14 cellular contexts compared by ENCODE assay signal in genomic region chr15:64846246-64846645, GRCh38. TPM values are rescaled to one million over a fixed set of nuclear protein-coding genes. Genes with fewer than 3 reads are reported as not detected.
DNase-seq lines count a peak whose midpoint lies in the region; ATAC-seq and TF ChIP-seq lines count a peak whose summit lies in the region.
"Had no signal": no experiment of that assay in that cellular context is flagged by ENCODE, and none has a peak within 500 bp of the region (broad histone marks: within the 10 kb centered on the region; RNA-seq: fewer than 3 reads in every experiment).

No MANE protein-coding gene starts in this region.

- H3K36me3 Mint-ChIP-seq in HFFc6 (ENCODE audit: low read depth): peaks cover 20% of the 10 kb centered on the region
- peaks cover 88% of the 10 kb centered on the region for H3K36me3 Mint-ChIP-seq in activated T-helper 17 cell treated with anti-CD3 and anti-CD28 coated beads, Interleukin-2, amount 50 U/mL, for 72 hours (ENCODE audit: low read depth)
- no peaks in the 10 kb centered on the region for H3K36me3 Mint-ChIP-seq in MCF 10A (ENCODE audit: insufficient read depth, unreplicated experiment)

- peak overlapping the region in 2 of 5 donors; percentile 65 to 78 for H3K9ac ChIP-seq in subcutaneous abdominal adipose tissue (ENCODE audit: low read length in 5 of 5)
- H3K9ac ChIP-seq: SK-N-SH had no signal

- H3K4me1 Mint-ChIP-seq in HFFc6 (ENCODE audit: low read depth): peaks cover 63% of the 10 kb centered on the region
- peaks cover 34% of the 10 kb centered on the region for H3K4me1 Mint-ChIP-seq in activated T-helper 17 cell treated with anti-CD3 and anti-CD28 coated beads, Interleukin-2, amount 50 U/mL, for 72 hours
- H3K4me1 Mint-ChIP-seq in MCF 10A (ENCODE audit: insufficient read depth, unreplicated experiment): peaks cover 20% of the 10 kb centered on the region

- POLR2A ChIA-PET in MCF 10A (lab: Yijun Ruan, JAX): no interaction called here

- CTCF ChIA-PET in MCF 10A (lab: Yijun Ruan, JAX): no interaction called here

- DNase-seq in HFFc6 (no peak), MCF 10A (ENCODE audit: unreplicated experiment) (no peak), RPMI8226 (no peak)
- DNase-seq: activated CD4-positive, alpha-beta T cell treated with anti-CD3 and anti-CD28 coated beads for 1 hour; activated gamma-delta T cell treated with Interleukin-2 at 50 U/mL for 16 hours; cerebellar nuclear complex; NCI-H1436; NCI-H748 treated with DMSO at 0.1 percent for 48 hours; SK-N-SH had no signal

- no peaks in the 10 kb centered on the region for H3K9me3 ChIP-seq in subcutaneous abdominal adipose tissue (ENCODE audit: control insufficient read depth in 5 of 5, low read length in 5 of 5)
- H3K9me3 ChIP-seq: SK-N-SH had no signal

- no TSS peak for BruUV-seq in MCF 10A (replicated peaks; lab: Mats Ljungman, UMichigan)

- peaks cover 25 to 83% (median 73%) of the 10 kb centered on the region in 5 donors for H3K4me1 ChIP-seq in subcutaneous abdominal adipose tissue (ENCODE audit: control insufficient read depth in 5 of 5, insufficient read depth in 5 of 5, low read length in 5 of 5)

- H3K4me3 ChIP-seq in subcutaneous abdominal adipose tissue (ENCODE audit: low read depth in 1 of 5, low read length in 5 of 5): peak overlapping the region in 4 of 5 donors; percentile 94 to 96 (median 95)

- no peak for ATAC-seq in activated T-helper 17 cell treated with anti-CD3 and anti-CD28 coated beads, Interleukin-2, amount 50 U/mL, for 72 hours (replicated peaks)
- ATAC-seq in activated CD4-positive, CD25-positive, alpha-beta regulatory T cell treated with anti-CD3 and anti-CD28 coated beads, Interleukin-2, amount 50 U/mL, for 24 hours: no peak
- no peak for ATAC-seq in GM19351 (IDR thresholded peaks at IDR 0.05; ENCODE audit: unreplicated experiment)

- peak overlapping the region; percentile 52 for H3K27ac ChIP-seq in layer of hippocampus (ENCODE audit: low read depth, low read length)
- peak overlapping the region; percentile 90 for H3K27ac ChIP-seq in subcutaneous abdominal adipose tissue (ENCODE audit: low read depth, low read length)

- peaks cover 5 to 47% (median 28%) of the 10 kb centered on the region in 5 donors for H3K36me3 ChIP-seq in subcutaneous abdominal adipose tissue (ENCODE audit: control insufficient read depth in 5 of 5, insufficient read depth in 5 of 5, low read length in 5 of 5)

- TF ChIP-seq CTCF in HFFc6 (IDR thresholded peaks at IDR 0.05) (no peak), MCF 10A (IDR thresholded peaks at IDR 0.05; ENCODE audit: unreplicated experiment) (no peak)

- no peaks in the 10 kb centered on the region for H3K9me3 Mint-ChIP-seq in HFFc6
- no peaks in the 10 kb centered on the region for H3K9me3 Mint-ChIP-seq in activated T-helper 17 cell treated with anti-CD3 and anti-CD28 coated beads, Interleukin-2, amount 50 U/mL, for 72 hours
- H3K9me3 Mint-ChIP-seq in MCF 10A (ENCODE audit: unreplicated experiment): no peaks in the 10 kb centered on the region

- H3K27me3 ChIP-seq in layer of hippocampus (ENCODE audit: control insufficient read depth, insufficient read depth, low read length) (no peaks in the 10 kb centered on the region), subcutaneous abdominal adipose tissue (ENCODE audit: control insufficient read depth in 5 of 5, insufficient read depth in 4 of 5, low read length in 5 of 5) (no peaks in the 10 kb centered on the region)

- intact Hi-C loops in MCF 10A (cut with micrococcal nuclease): no loop called here

- H3K4me3 Mint-ChIP-seq in HFFc6 (no peak overlapping the region), MCF 10A (ENCODE audit: unreplicated experiment) (no peak overlapping the region)
- H3K4me3 Mint-ChIP-seq in activated T-helper 17 cell treated with anti-CD3 and anti-CD28 coated beads, Interleukin-2, amount 50 U/mL, for 72 hours: peak overlapping the region; percentile 97

- H3K27me3 Mint-ChIP-seq in HFFc6 (ENCODE audit: insufficient read depth) (no peaks in the 10 kb centered on the region; the same call in 1 of the 2 replicates), MCF 10A (ENCODE audit: insufficient read depth, unreplicated experiment) (no peaks in the 10 kb centered on the region)
- no peaks in the 10 kb centered on the region for H3K27me3 Mint-ChIP-seq in activated T-helper 17 cell treated with anti-CD3 and anti-CD28 coated beads, Interleukin-2, amount 50 U/mL, for 72 hours

- H3K27ac Mint-ChIP-seq in HFFc6: peak overlapping the region; percentile 64; the same call in 1 of the 2 replicates
- H3K27ac Mint-ChIP-seq in activated T-helper 17 cell treated with anti-CD3 and anti-CD28 coated beads, Interleukin-2, amount 50 U/mL, for 72 hours: peak overlapping the region; percentile 92
- H3K27ac Mint-ChIP-seq in MCF 10A (ENCODE audit: low read depth, unreplicated experiment): no peak overlapping the region

RNA-seq across cellular contexts. Expression of gene PLEKHO2, which starts 4.5 kb away (rescaled TPM):
- total RNA-seq in HFFc6 (2021; fragmentation: NEBNext Ultra II Directional; extraction: Animal tissue kit (Norgen Biotek cat#: 25700)): 10 to 100 TPM; 23.0 to 28.3 (median 25.4) TPM
- 10 to 100 TPM; 21.8 to 25.9 TPM for total RNA-seq in activated T-helper 17 cell treated with anti-CD3 and anti-CD28 coated beads, Interleukin-2, amount 50 U/mL, for 72 hours
- total RNA-seq in MCF 10A (2022): 2.0 and 2.7 TPM in 2 replicates

RNA-seq across cellular contexts. Expression of gene PIF1, which starts 20.8 kb away (rescaled TPM):
- 10 to 100 TPM in 1 of 6 experiments, 1 to 10 TPM in 5; 4.0 to 10.7 (median 8.4) TPM for total RNA-seq in HFFc6 (2021; fragmentation: NEBNext Ultra II Directional; extraction: Animal tissue kit (Norgen Biotek cat#: 25700))
- 10 to 100 TPM; 44.4 to 53.1 TPM for total RNA-seq in activated T-helper 17 cell treated with anti-CD3 and anti-CD28 coated beads, Interleukin-2, amount 50 U/mL, for 72 hours
- 8.1 and 13.4 TPM in 2 replicates for total RNA-seq in MCF 10A (2022)
